1 cellular context compared by ENCODE assay signal in genomic region chr2:28894470-28895188, GRCh38.
TF ChIP-seq lines count a peak whose summit lies in the region.

Gene WDR43, plus strand, starts transcription at chr2:28894667. Its CDS starts 32 bp downstream, at chr2:28894699.

TF ChIP-seq in K562, 482 proteins besides CTCF, POLR2A, EP300 and RAD21 (continued from another document and continues in another):
- TF ChIP-seq TAF1 (IDR thresholded peaks at IDR 0.05; ENCODE audit: control insufficient read depth, extremely low read depth, insufficient read depth, low read length, severe bottlenecking) = peak; percentile 95
- TF ChIP-seq SMAD3 (CRISPR knock-in tag; conservative IDR thresholded peaks at IDR 0.05) = no peak
- TF ChIP-seq SOX6 (IDR thresholded peaks at IDR 0.05) = 0 out of 2 replicates have a peak, but pooled peaks have one; percentile 34
- TF ChIP-seq, protein P1, sequence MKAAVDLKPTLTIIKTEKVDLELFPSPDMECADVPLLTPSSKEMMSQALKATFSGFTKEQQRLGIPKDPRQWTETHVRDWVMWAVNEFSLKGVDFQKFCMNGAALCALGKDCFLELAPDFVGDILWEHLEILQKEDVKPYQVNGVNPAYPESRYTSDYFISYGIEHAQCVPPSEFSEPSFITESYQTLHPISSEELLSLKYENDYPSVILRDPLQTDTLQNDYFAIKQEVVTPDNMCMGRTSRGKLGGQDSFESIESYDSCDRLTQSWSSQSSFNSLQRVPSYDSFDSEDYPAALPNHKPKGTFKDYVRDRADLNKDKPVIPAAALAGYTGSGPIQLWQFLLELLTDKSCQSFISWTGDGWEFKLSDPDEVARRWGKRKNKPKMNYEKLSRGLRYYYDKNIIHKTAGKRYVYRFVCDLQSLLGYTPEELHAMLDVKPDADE (conservative IDR thresholded peaks at IDR 0.05; ENCODE audit: control insufficient read depth, low read depth, low read length) = peak; percentile 81
- TF ChIP-seq ZNF184 (CRISPR knock-in tag; IDR thresholded peaks at IDR 0.05) = no peak
- TF ChIP-seq CTBP1 (IDR thresholded peaks at IDR 0.05; ENCODE audit: borderline replicate concordance) = no peak; the same call in 1 of the 2 replicates
- no peak for TF ChIP-seq GABPB2 (CRISPR knock-in tag; conservative IDR thresholded peaks at IDR 0.05)
- TF ChIP-seq THRA (IDR thresholded peaks at IDR 0.05) = no peak
- TF ChIP-seq HMG20A (CRISPR knock-in tag; conservative IDR thresholded peaks at IDR 0.05) = no peak
- TF ChIP-seq ETS2 (tag; IDR thresholded peaks at IDR 0.05; ENCODE audit: borderline replicate concordance, poor library complexity, severe bottlenecking) = no peak
- peak; percentile 98 for TF ChIP-seq CREM (IDR thresholded peaks at IDR 0.05; ENCODE audit: low read depth)
- no peak for TF ChIP-seq PHB (CRISPR knock-in tag; IDR thresholded peaks at IDR 0.05)
- TF ChIP-seq ILK (tag; IDR thresholded peaks at IDR 0.05; ENCODE audit: borderline replicate concordance, low read depth) = no peak
- no peak for TF ChIP-seq BRF2 (IDR thresholded peaks at IDR 0.05; ENCODE audit: borderline replicate concordance, insufficient read depth, insufficient read length)
- TF ChIP-seq, protein P2, sequence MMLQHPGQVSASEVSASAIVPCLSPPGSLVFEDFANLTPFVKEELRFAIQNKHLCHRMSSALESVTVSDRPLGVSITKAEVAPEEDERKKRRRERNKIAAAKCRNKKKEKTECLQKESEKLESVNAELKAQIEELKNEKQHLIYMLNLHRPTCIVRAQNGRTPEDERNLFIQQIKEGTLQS (IDR thresholded peaks at IDR 0.05) = no peak
- TF ChIP-seq, protein P2 (CRISPR knock-in tag; conservative IDR thresholded peaks at IDR 0.05) = 0 out of 2 replicates have a peak, but pooled peaks have one; percentile 49
- TF ChIP-seq KDM1A (IDR thresholded peaks at IDR 0.05) = no peak
- TF ChIP-seq CHAMP1 (IDR thresholded peaks at IDR 0.05) = 0 out of 2 replicates have a peak, but pooled peaks have one; percentile 49
- TF ChIP-seq, protein P3, sequence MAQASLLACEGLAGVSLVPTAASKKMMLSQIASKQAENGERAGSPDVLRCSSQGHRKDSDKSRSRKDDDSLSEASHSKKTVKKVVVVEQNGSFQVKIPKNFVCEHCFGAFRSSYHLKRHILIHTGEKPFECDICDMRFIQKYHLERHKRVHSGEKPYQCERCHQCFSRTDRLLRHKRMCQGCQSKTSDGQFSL (CRISPR knock-in tag; IDR thresholded peaks at IDR 0.05) = no peak; the same call in 1 of the 2 replicates
- TF ChIP-seq, protein P3 (tag; IDR thresholded peaks at IDR 0.05) = no peak
- TF ChIP-seq, protein P4, sequence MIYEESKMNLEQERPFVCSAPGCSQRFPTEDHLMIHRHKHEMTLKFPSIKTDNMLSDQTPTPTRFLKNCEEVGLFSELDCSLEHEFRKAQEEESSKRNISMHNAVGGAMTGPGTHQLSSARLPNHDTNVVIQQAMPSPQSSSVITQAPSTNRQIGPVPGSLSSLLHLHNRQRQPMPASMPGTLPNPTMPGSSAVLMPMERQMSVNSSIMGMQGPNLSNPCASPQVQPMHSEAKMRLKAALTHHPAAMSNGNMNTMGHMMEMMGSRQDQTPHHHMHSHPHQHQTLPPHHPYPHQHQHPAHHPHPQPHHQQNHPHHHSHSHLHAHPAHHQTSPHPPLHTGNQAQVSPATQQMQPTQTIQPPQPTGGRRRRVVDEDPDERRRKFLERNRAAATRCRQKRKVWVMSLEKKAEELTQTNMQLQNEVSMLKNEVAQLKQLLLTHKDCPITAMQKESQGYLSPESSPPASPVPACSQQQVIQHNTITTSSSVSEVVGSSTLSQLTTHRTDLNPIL (CRISPR knock-in tag; IDR thresholded peaks at IDR 0.05) = no peak
- TF ChIP-seq ZNF232 (CRISPR knock-in tag; IDR thresholded peaks at IDR 0.05) = no peak; the same call in 1 of the 2 replicates
- TF ChIP-seq ZNF324 (CRISPR knock-in tag; IDR thresholded peaks at IDR 0.05) = no peak
- no peak for TF ChIP-seq BRD9 (IDR thresholded peaks at IDR 0.05; ENCODE audit: low read depth, partially characterized antibody)
- TF ChIP-seq GATAD2A (IDR thresholded peaks at IDR 0.05) = no peak
- no peak for TF ChIP-seq YBX1 (IDR thresholded peaks at IDR 0.05)
- no peak for TF ChIP-seq ZNF253 (CRISPR knock-in tag; conservative IDR thresholded peaks at IDR 0.05)
- no peak for TF ChIP-seq KLF6 (CRISPR knock-in tag; IDR thresholded peaks at IDR 0.05; ENCODE audit: borderline replicate concordance)
- TF ChIP-seq MITF (IDR thresholded peaks at IDR 0.05) = no peak
- no peak for TF ChIP-seq SIRT6 (IDR thresholded peaks at IDR 0.05; ENCODE audit: low read depth, low read length)
- no peak for TF ChIP-seq PHB2 (IDR thresholded peaks at IDR 0.05; ENCODE audit: low read depth)
- peak; percentile 88 for TF ChIP-seq POU5F1 (IDR thresholded peaks at IDR 0.05; ENCODE audit: borderline replicate concordance, low read depth, low read length, partially characterized antibody)
- no peak for TF ChIP-seq NFXL1 (CRISPR knock-in tag; IDR thresholded peaks at IDR 0.05)
- TF ChIP-seq NCOR1 (IDR thresholded peaks at IDR 0.05) = 0 out of 2 replicates have a peak, but pooled peaks have one; percentile 16
- TF ChIP-seq NR2F6 (CRISPR knock-in tag; IDR thresholded peaks at IDR 0.05) = no peak
- no peak for TF ChIP-seq CHD7 (IDR thresholded peaks at IDR 0.05; ENCODE audit: low read depth, low read length)
- TF ChIP-seq CAMTA2 (CRISPR knock-in tag; conservative IDR thresholded peaks at IDR 0.05) = no peak
- no peak for TF ChIP-seq POLR3A (IDR thresholded peaks at IDR 0.05; ENCODE audit: borderline replicate concordance, extremely low read depth, insufficient read depth, insufficient read length)
